Comparison of ENCODE assay signal across 14 cellular contexts in the genomic region with DNA sequence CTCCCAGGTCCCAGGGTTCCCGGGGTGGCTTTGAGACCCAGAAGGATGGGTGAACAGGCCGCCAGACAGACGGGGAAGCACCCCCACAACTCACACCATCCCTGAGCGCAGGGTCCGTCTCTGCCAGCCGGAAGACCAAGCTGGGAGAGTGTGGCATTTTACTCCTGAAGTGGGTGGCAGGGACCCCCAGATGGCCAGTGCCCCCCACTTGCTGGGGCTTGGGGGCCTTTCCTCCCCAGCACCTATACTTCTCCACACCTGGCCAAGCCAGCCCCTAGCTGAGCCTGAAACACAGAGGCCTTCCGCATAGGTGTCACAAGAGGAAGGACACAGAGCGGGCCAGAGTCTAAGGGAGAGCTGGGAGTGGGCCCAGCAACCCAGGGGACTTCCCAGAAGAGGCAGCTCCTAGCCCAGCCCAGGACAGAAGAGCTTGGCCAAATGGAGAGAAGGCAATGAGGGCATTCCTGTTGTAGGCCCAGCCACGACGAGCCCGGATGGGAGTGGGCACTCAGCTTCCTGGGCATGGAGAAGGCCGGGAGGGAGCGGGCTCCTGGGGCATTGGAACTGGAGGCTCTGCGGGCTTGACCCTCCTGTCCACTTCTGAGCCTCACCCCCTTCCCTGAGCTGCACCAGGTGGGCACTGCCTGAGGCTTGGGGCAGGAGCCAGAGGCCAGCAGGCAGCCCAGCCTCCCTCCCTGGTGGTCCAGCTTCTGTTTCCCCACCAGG. TPM values are rescaled to one million over a fixed set of nuclear protein-coding genes. Genes with fewer than 3 reads are reported as not detected.
DNase-seq lines count a peak whose midpoint lies in the region; ATAC-seq and TF ChIP-seq lines count a peak whose summit lies in the region.
"Had no signal": no experiment of that assay in that cellular context is flagged by ENCODE, and none has a peak within 500 bp of the region (broad histone marks: within the 10 kb centered on the region; RNA-seq: fewer than 3 reads in every experiment).

No MANE protein-coding gene starts in this region.

- ATAC-seq in stimulated activated naive B cell treated with anti-CD40 and anti-IgM and Interleukin-4, amounts not matched to agents 10 μg/mL and 1 μg/mL and 100 μg/mL, for 72 hours (replicated peaks), result no peak

- no peaks in the 10 kb centered on the region for H3K27me3 ChIP-seq in right atrium auricular region

- H3K27me3 Mint-ChIP-seq in Calu3 (ENCODE audit: unreplicated experiment) (no peaks in the 10 kb centered on the region), MCF 10A (ENCODE audit: insufficient read depth, unreplicated experiment) (no peaks in the 10 kb centered on the region)
- peaks cover 26% of the 10 kb centered on the region in 2 donors for H3K27me3 Mint-ChIP-seq in stimulated activated naive B cell treated with anti-CD40 and anti-IgM and Interleukin-4, amounts not matched to agents 10 μg/mL and 1 μg/mL and 100 μg/mL, for 72 hours

- no peak for DNase-seq in Calu3
- no peak for DNase-seq in MCF 10A (ENCODE audit: unreplicated experiment)
- no peak for DNase-seq in right atrium auricular region (ENCODE audit: low spot score)
- DNase-seq in stimulated activated naive B cell treated with anti-CD40 and anti-IgM and Interleukin-4, amounts not matched to agents 10 μg/mL and 1 μg/mL and 100 μg/mL, for 72 hours, result no peak
- DNase-seq in NCI-H1694 (lab: John Stamatoyannopoulos, UW), result no peak
- no peak for DNase-seq in SKM-1 (lab: John Stamatoyannopoulos, UW; ENCODE audit: unreplicated experiment)
- no peak for DNase-seq in NCI-H1417 (lab: John Stamatoyannopoulos, UW)
- no peak for DNase-seq in NCI-H1930 (lab: John Stamatoyannopoulos, UW)
- DNase-seq: activated naive CD4-positive, alpha-beta T cell; NCI-H2029; NCI-H524 treated with DMSO at 0.1 percent for 48 hours had no signal

- H3K4me3 Mint-ChIP-seq in Calu3 (ENCODE audit: low read depth, unreplicated experiment), result peak overlapping the region; percentile 43
- peak overlapping the region; percentile 92 for H3K4me3 Mint-ChIP-seq in MCF 10A (ENCODE audit: unreplicated experiment)
- no peak overlapping the region for H3K4me3 Mint-ChIP-seq in stimulated activated naive B cell treated with anti-CD40 and anti-IgM and Interleukin-4, amounts not matched to agents 10 μg/mL and 1 μg/mL and 100 μg/mL, for 72 hours
- H3K4me3 Mint-ChIP-seq: mesothelial cell of epicardium, WTC11 had no signal

- H3K36me3 ChIP-seq in right atrium auricular region, result no peaks in the 10 kb centered on the region

- CTCF ChIA-PET in Calu3 (lab: Charles Lee) (interaction anchor here (0.5 kb wide), 1 partner anchor 199 kb away, joined by 8 read pairs; no protein-coding TSS in a partner anchor), MCF 10A (lab: Yijun Ruan, JAX) (interaction anchor here (0.6 to 6.5 kb wide), 17 partner anchors 10 to 379 kb away, joined by 3 to 167 read pairs (median 4); partner anchors contain the start of genes CDCA4 and CLBA1)

- H3K27ac ChIP-seq in right atrium auricular region, result peak overlapping the region; percentile 72 to 80
- H3K27ac ChIP-seq: parathyroid adenoma had no signal

- H3K4me1 ChIP-seq in right atrium auricular region, result peaks cover 0 to 92% of the 10 kb centered on the region in 2 donors

- POLR2A ChIA-PET in MCF 10A (lab: Yijun Ruan, JAX), result interaction anchor here (0.9 to 11.4 kb wide), 9 partner anchors 9 to 116 kb away, joined by 3 to 636 read pairs (median 27); partner anchors contain the start of genes CDCA4 and CLBA1

- no TSS peak for BruUV-seq in Calu3 (replicated peaks; lab: Mats Ljungman, UMichigan)
- BruUV-seq in MCF 10A (replicated peaks; lab: Mats Ljungman, UMichigan), result no TSS peak

- H3K9me3 Mint-ChIP-seq in Calu3 (ENCODE audit: low read depth, unreplicated experiment) (no peaks in the 10 kb centered on the region), MCF 10A (ENCODE audit: unreplicated experiment) (no peaks in the 10 kb centered on the region)
- H3K9me3 Mint-ChIP-seq in stimulated activated naive B cell treated with anti-CD40 and anti-IgM and Interleukin-4, amounts not matched to agents 10 μg/mL and 1 μg/mL and 100 μg/mL, for 72 hours, result no peaks in the 10 kb centered on the region
- H3K9me3 Mint-ChIP-seq: mesothelial cell of epicardium, WTC11 had no signal

- no peaks in the 10 kb centered on the region for H3K9me3 ChIP-seq in right atrium auricular region

- H3K4me1 Mint-ChIP-seq in Calu3 (ENCODE audit: low read depth, unreplicated experiment), result peaks cover 51% of the 10 kb centered on the region
- peaks cover 43% of the 10 kb centered on the region for H3K4me1 Mint-ChIP-seq in MCF 10A (ENCODE audit: insufficient read depth, unreplicated experiment)
- H3K4me1 Mint-ChIP-seq in stimulated activated naive B cell treated with anti-CD40 and anti-IgM and Interleukin-4, amounts not matched to agents 10 μg/mL and 1 μg/mL and 100 μg/mL, for 72 hours, result peaks cover 18 to 19% of the 10 kb centered on the region in 2 donors

- no peak overlapping the region for H3K4me3 ChIP-seq in right atrium auricular region

- no peak for TF ChIP-seq CTCF in Calu3 (IDR thresholded peaks at IDR 0.05; ENCODE audit: unreplicated experiment)
- TF ChIP-seq CTCF in MCF 10A (IDR thresholded peaks at IDR 0.05; ENCODE audit: unreplicated experiment), result no peak
- TF ChIP-seq CTCF in right atrium auricular region (IDR thresholded peaks at IDR 0.05), result no peak

- intact Hi-C loops in Calu3 (cut with micrococcal nuclease; ENCODE audit: unreplicated experiment) (loop anchor here (5.0 to 10.0 kb wide), 3 partner anchors 43 to 80 kb away; partner anchors contain the start of gene CDCA4), MCF 10A (cut with micrococcal nuclease) (no loop called here)

- H3K27ac Mint-ChIP-seq in Calu3 (ENCODE audit: unreplicated experiment) (peak overlapping the region; percentile 84), MCF 10A (ENCODE audit: low read depth, unreplicated experiment) (peak overlapping the region; percentile 78)
- H3K27ac Mint-ChIP-seq in stimulated activated naive B cell treated with anti-CD40 and anti-IgM and Interleukin-4, amounts not matched to agents 10 μg/mL and 1 μg/mL and 100 μg/mL, for 72 hours, result peak overlapping the region; percentile 10
- H3K27ac Mint-ChIP-seq: mesothelial cell of epicardium, WTC11 had no signal

- peaks cover 70% of the 10 kb centered on the region for H3K36me3 Mint-ChIP-seq in Calu3 (ENCODE audit: insufficient read depth, unreplicated experiment)
- peaks cover 19% of the 10 kb centered on the region for H3K36me3 Mint-ChIP-seq in MCF 10A (ENCODE audit: insufficient read depth, unreplicated experiment)
- H3K36me3 Mint-ChIP-seq in stimulated activated naive B cell treated with anti-CD40 and anti-IgM and Interleukin-4, amounts not matched to agents 10 μg/mL and 1 μg/mL and 100 μg/mL, for 72 hours, result no peaks in the 10 kb centered on the region
- H3K36me3 Mint-ChIP-seq: mesothelial cell of epicardium, WTC11 had no signal

RNA-seq across cellular contexts. Expression of gene AHNAK2, which starts 3.3 kb away (rescaled TPM):
- total RNA-seq in Calu3 (2022) (42.0 and 56.5 TPM in 2 replicates), MCF 10A (2022) (218 and 286 TPM in 2 replicates), right atrium auricular region (10 to 100 TPM in 1 of 2 donors, 1 to 10 TPM in 1; 5.7 to 11.8 TPM)

RNA-seq across cellular contexts. Expression of gene CLBA1, which starts 10.8 kb away (rescaled TPM):
- 12.8 and 13.8 TPM in 2 replicates for total RNA-seq in Calu3 (2022)
- 20.3 and 24.3 TPM in 2 replicates for total RNA-seq in MCF 10A (2022)
- total RNA-seq in right atrium auricular region, result 1 to 10 TPM; 2.0 to 2.2 TPM

RNA-seq across cellular contexts. Expression of gene CDCA4, which starts 46.1 kb away (rescaled TPM):
- total RNA-seq in Calu3 (2022) (28.9 and 32.4 TPM in 2 replicates), MCF 10A (2022) (29.3 and 33.0 TPM in 2 replicates), right atrium auricular region (1 to 10 TPM; 3.3 to 5.1 TPM)

RNA-seq across cellular contexts. Expression of gene PLD4, which starts 50.1 kb away (rescaled TPM):
- total RNA-seq in Calu3 (2022), result 0.09 and 0.12 TPM in 2 replicates
- not detected in 2 replicates for total RNA-seq in MCF 10A (2022)
- total RNA-seq in right atrium auricular region, result under 1 TPM in 1 of 2 donors, not detected in 1; 0.08 TPM

Comparison
In these comparisons a context has a peak if more than half of its experiments do, and no peak if none do; other contexts are left out.
1. H3K27ac Mint-ChIP-seq: peak in every context shown above with its lines; median percentile 84 in Calu3; 78 in MCF 10A; 10 in stimulated activated naive B cell treated with anti-CD40 and anti-IgM and Interleukin-4, amounts not matched to agents 10 μg/mL and 1 μg/mL and 100 μg/mL, for 72 hours.
2. H3K4me3 Mint-ChIP-seq: peak in Calu3 (single experiment) and MCF 10A (single experiment); none in stimulated activated naive B cell treated with anti-CD40 and anti-IgM and Interleukin-4, amounts not matched to agents 10 μg/mL and 1 μg/mL and 100 μg/mL, for 72 hours (0 of 2).